Comparison of ENCODE assay signal across 27 cellular contexts in genomic region chr1:240497908-240498307, GRCh38.
"Had no signal": no experiment of that assay in that cellular context is flagged by ENCODE, and none has a peak within 500 bp of the region (broad histone marks: within the 10 kb centered on the region; RNA-seq: fewer than 3 reads in every experiment).

No MANE protein-coding gene starts in this region.

- FAIRE-seq: endothelial cell of umbilical vein, frontal cortex had no signal

- H3K36me3 ChIP-seq: adrenal gland, ascending aorta, brain microvascular endothelial cell, left ventricle myocardium inferior, neutrophil, ovary, prostate gland, stomach, thyroid gland had no signal

- H3K4me3 ChIP-seq: adrenal gland, ascending aorta, left ventricle myocardium inferior, lung, ovary, prostate gland, smooth muscle cell, stomach, thyroid gland had no signal

- H3K27me3 ChIP-seq: adrenal gland, ascending aorta, brain microvascular endothelial cell, ovary, thyroid gland had no signal

- H3K9me3 ChIP-seq: adrenal gland, ascending aorta, neutrophil, ovary, prostate gland, stomach, thyroid gland had no signal

- DNase-seq: activated CD4-positive, alpha-beta T cell treated with anti-CD3 and anti-CD28 coated beads for 36 hours; activated CD4-positive, CD25-positive, alpha-beta regulatory T cell; activated CD8-positive, alpha-beta memory T cell treated with anti-CD3 and anti-CD28 coated beads, Interleukin-2, amount 10 ng/mL, durations not matched to agents 7 days and 5 days; activated CD8-positive, alpha-beta T cell treated with anti-CD3 and anti-CD28 coated beads, Interleukin-2, amount 10 ng/mL, durations not matched to agents 7 days and 5 days; activated effector memory CD4-positive, alpha-beta T cell treated with Interleukin-2 at 50 U/mL for 16 hours; activated naive CD4-positive, alpha-beta T cell treated with anti-CD3 and anti-CD28 coated beads for 36 hours; activated naive CD8-positive, alpha-beta T cell treated with anti-CD3 and anti-CD28 coated beads for 36 hours; adrenal gland; brain microvascular endothelial cell; caudate nucleus; cortex of kidney; left ventricle myocardium inferior; mesendoderm; ovary; stimulated activated CD4-positive, alpha-beta T cell treated with anti-CD3 and anti-CD28 coated beads, Interleukin-15, amount 100 ng/mL, for 24 hours; stimulated activated CD4-positive, alpha-beta T cell treated with anti-CD3 and anti-CD28 coated beads, Interleukin-2, amount 100 ng/mL, for 24 hours; stimulated activated naive B cell treated with anti-CD40 and anti-IgM and Interleukin-4, amounts not matched to agents 10 μg/mL and 1 μg/mL and 100 μg/mL, for 72 hours; stomach; T-helper 1 cell; thyroid gland had no signal

- ATAC-seq: activated CD4-positive, alpha-beta T cell treated with anti-CD3 and anti-CD28 coated beads for 36 hours; activated CD8-positive, alpha-beta memory T cell treated with anti-CD3 and anti-CD28 coated beads, Interleukin-2, amount 10 ng/mL, durations not matched to agents 7 days and 5 days; activated CD8-positive, alpha-beta T cell treated with anti-CD3 and anti-CD28 coated beads, Interleukin-2, amount 10 ng/mL, durations not matched to agents 7 days and 5 days; stimulated activated naive B cell treated with anti-CD40 and anti-IgM and Interleukin-4, amounts not matched to agents 10 μg/mL and 1 μg/mL and 100 μg/mL, for 72 hours had no signal

- H3K27ac ChIP-seq: adrenal gland, ascending aorta, brain microvascular endothelial cell, left ventricle myocardium inferior, neutrophil, ovary, prostate gland, stomach, thyroid gland had no signal

- H3K4me2 ChIP-seq: smooth muscle cell had no signal

- H3K4me1 ChIP-seq: adrenal gland, ascending aorta, left ventricle myocardium inferior, prostate gland, stomach, thyroid gland had no signal
